In the genomic region with DNA sequence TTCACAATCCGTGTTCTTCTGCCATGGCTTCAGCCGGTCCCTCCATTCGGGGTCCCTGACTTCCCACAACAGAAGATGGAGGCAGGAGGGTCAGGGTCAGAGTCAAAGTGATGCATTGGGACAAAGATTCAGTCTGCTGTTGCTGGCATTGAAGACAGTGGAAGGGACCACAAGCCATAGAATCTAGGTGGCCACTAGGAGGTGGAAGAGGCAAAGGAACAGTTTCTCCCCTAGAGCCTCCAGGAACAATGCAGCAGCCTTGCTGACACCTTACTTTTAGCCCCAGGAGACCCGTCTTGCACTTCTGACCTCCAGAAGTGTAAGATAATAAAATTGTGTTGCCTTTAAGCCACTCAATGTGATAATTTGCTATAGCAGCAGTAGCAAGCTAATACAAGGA, we compare ENCODE assay signal across 9 cellular contexts. TPM values are rescaled to one million over a fixed set of nuclear protein-coding genes. Genes with fewer than 3 reads are reported as not detected.
A peak's percentile ranks its signal among the peaks of the same experiment; 100 is the strongest.
DNase-seq lines count a peak whose midpoint lies in the region; ATAC-seq and TF ChIP-seq lines count a peak whose summit lies in the region.
"Had no signal": no experiment of that assay in that cellular context is flagged by ENCODE, and none has a peak within 500 bp of the region (broad histone marks: within the 10 kb centered on the region; RNA-seq: fewer than 3 reads in every experiment).

No MANE protein-coding gene starts in this region.

- H3K14ac ChIP-seq in trophoblast cell (ENCODE audit: low read length) = no peak overlapping the region

- H3K9me3 Mint-ChIP-seq in WTC11 = peaks cover 24% of the 10 kb centered on the region

- no peak overlapping the region for H2BK120ac ChIP-seq in trophoblast cell (ENCODE audit: insufficient read depth, low read length, poor library complexity)

- no peak overlapping the region for H3K23ac ChIP-seq in trophoblast cell (ENCODE audit: low read length)

- no peak overlapping the region for H4K12ac ChIP-seq in trophoblast cell (ENCODE audit: low read depth, low read length)

- H3K79me2 ChIP-seq in trophoblast cell (ENCODE audit: control insufficient read depth, insufficient read depth, low read length, poor library complexity) = no peaks in the 10 kb centered on the region

- H3K18ac ChIP-seq in trophoblast cell (ENCODE audit: low read length) = no peak overlapping the region

- H3K9me3 ChIP-seq in trophoblast cell (ENCODE audit: insufficient read depth, low read depth, low read length) = no peaks in the 10 kb centered on the region

- peaks cover 5 to 21% of the 10 kb centered on the region in 2 experiments for H3K4me1 ChIP-seq in trophoblast cell (ENCODE audit: control insufficient read depth in 1 of 2, insufficient read depth in 2 of 2, low read length in 2 of 2)

- peak; percentile 80 for ATAC-seq in WTC11
- ATAC-seq in GM18861 (IDR thresholded peaks at IDR 0.05; ENCODE audit: unreplicated experiment) = no peak

- no peaks in the 10 kb centered on the region; the same call in 1 of the 2 replicates for H3K27me3 Mint-ChIP-seq in WTC11 (ENCODE audit: low read depth)

- no peak overlapping the region for H3K4me2 ChIP-seq in trophoblast cell (ENCODE audit: low read length)

- TF ChIP-seq CTCF in WTC11 (IDR thresholded peaks at IDR 0.05) = no peak

- no peak overlapping the region for H3K9ac ChIP-seq in trophoblast cell (ENCODE audit: low read length)

- H3K4me3 ChIP-seq in trophoblast cell (ENCODE audit: low read depth, low read length) = no peak overlapping the region

- H2AFZ ChIP-seq in trophoblast cell (ENCODE audit: insufficient read depth, low read length, poor library complexity) = no peak overlapping the region

- H4K8ac ChIP-seq in trophoblast cell (ENCODE audit: low read depth, low read length) = no peak overlapping the region

- no peak overlapping the region for H4K91ac ChIP-seq in trophoblast cell (ENCODE audit: low read depth, low read length)

- DNase-seq in SKM-1 treated with dmso at 0.1 percent for 144 hours (lab: John Stamatoyannopoulos, UW; ENCODE audit: unreplicated experiment) = peak; percentile 19
- no peak for DNase-seq in SKM-1 (lab: John Stamatoyannopoulos, UW; ENCODE audit: unreplicated experiment)
- DNase-seq in NCI-H1694 (lab: John Stamatoyannopoulos, UW) = peak; percentile 36
- no peak for DNase-seq in WTC11 (ENCODE audit: low spot score)
- DNase-seq in trophoblast cell = peak; percentile 21 to 64
- DNase-seq in NCI-H526 treated with DMSO at 0.1 percent for 48 hours (lab: John Stamatoyannopoulos, UW) = no peak
- DNase-seq in stimulated activated CD4-positive, alpha-beta T cell treated with anti-CD3 and anti-CD28 coated beads, Interleukin-1b, Interleukin-23, amount 100 ng/mL, for 48 hours = no peak

- H3K36me3 ChIP-seq in trophoblast cell (ENCODE audit: control insufficient read depth in 1 of 2, insufficient read depth in 2 of 2, low read length in 2 of 2) = no peaks in the 10 kb centered on the region

- no peak overlapping the region for H2BK12ac ChIP-seq in trophoblast cell (ENCODE audit: low read length)

- CTCF ChIA-PET in WTC11 (lab: Charles Lee) = interaction anchor here (0.8 to 1.2 kb wide), 2 partner anchors 10 to 74 kb away, joined by 4 to 5 read pairs; no protein-coding TSS in a partner anchor

- H3K4ac ChIP-seq in trophoblast cell (ENCODE audit: low read depth, low read length) = no peak overlapping the region

- H3K4me1 Mint-ChIP-seq in WTC11 = peaks cover 12% of the 10 kb centered on the region

- WGBS in trophoblast cell (ENCODE audit: extremely low coverage, insufficient coverage, insufficient read length) = no CpG with 5 or more reads among the region's 4 CpGs

- POLR2A ChIA-PET in WTC11 (lab: Charles Lee) = no interaction called here

- H2AK5ac ChIP-seq in trophoblast cell (ENCODE audit: low read length) = no peak overlapping the region

- H3K79me1 ChIP-seq in trophoblast cell (ENCODE audit: low read length) = peaks cover 4% of the 10 kb centered on the region

- H3K27me3 ChIP-seq in trophoblast cell (ENCODE audit: insufficient read depth, low read length) = no peaks in the 10 kb centered on the region

- H3K4me3 Mint-ChIP-seq in WTC11 = no peak overlapping the region

- H3K27ac Mint-ChIP-seq in WTC11 = no peak overlapping the region

- H3K27ac ChIP-seq in trophoblast cell (ENCODE audit: low read depth, low read length) = no peak overlapping the region
- H3K27ac ChIP-seq: epithelial cell of prostate had no signal

- peaks cover 15% of the 10 kb centered on the region for H3K36me3 Mint-ChIP-seq in WTC11

- no peak overlapping the region for H2BK5ac ChIP-seq in trophoblast cell (ENCODE audit: low read depth, low read length, poor library complexity)

TF ChIP-seq in WTC11, 78 proteins besides CTCF, POLR2A, EP300 and RAD21:
- TF ChIP-seq ELF4 (CRISPR knock-in tag; IDR thresholded peaks at IDR 0.05; ENCODE audit: low read depth) = no peak
- TF ChIP-seq ZNF263 (CRISPR knock-in tag; IDR thresholded peaks at IDR 0.05; ENCODE audit: low read depth) = no peak
- TF ChIP-seq, protein P1, sequence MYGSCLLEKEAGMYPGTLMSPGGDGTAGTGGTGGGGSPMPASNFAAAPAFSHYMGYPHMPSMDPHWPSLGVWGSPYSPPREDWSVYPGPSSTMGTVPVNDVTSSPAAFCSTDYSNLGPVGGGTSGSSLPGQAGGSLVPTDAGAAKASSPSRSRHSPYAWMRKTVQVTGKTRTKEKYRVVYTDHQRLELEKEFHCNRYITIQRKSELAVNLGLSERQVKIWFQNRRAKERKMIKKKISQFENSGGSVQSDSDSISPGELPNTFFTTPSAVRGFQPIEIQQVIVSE (CRISPR knock-in tag; IDR thresholded peaks at IDR 0.05; ENCODE audit: borderline replicate concordance) = no peak
- TF ChIP-seq, protein P2, sequence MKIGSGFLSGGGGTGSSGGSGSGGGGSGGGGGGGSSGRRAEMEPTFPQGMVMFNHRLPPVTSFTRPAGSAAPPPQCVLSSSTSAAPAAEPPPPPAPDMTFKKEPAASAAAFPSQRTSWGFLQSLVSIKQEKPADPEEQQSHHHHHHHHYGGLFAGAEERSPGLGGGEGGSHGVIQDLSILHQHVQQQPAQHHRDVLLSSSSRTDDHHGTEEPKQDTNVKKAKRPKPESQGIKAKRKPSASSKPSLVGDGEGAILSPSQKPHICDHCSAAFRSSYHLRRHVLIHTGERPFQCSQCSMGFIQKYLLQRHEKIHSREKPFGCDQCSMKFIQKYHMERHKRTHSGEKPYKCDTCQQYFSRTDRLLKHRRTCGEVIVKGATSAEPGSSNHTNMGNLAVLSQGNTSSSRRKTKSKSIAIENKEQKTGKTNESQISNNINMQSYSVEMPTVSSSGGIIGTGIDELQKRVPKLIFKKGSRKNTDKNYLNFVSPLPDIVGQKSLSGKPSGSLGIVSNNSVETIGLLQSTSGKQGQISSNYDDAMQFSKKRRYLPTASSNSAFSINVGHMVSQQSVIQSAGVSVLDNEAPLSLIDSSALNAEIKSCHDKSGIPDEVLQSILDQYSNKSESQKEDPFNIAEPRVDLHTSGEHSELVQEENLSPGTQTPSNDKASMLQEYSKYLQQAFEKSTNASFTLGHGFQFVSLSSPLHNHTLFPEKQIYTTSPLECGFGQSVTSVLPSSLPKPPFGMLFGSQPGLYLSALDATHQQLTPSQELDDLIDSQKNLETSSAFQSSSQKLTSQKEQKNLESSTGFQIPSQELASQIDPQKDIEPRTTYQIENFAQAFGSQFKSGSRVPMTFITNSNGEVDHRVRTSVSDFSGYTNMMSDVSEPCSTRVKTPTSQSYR (CRISPR knock-in tag; IDR thresholded peaks at IDR 0.05) = no peak
- no peak for TF ChIP-seq RELA (CRISPR knock-in tag; IDR thresholded peaks at IDR 0.05; ENCODE audit: borderline replicate concordance)
- TF ChIP-seq NFYB (CRISPR knock-in tag; conservative IDR thresholded peaks at IDR 0.05; ENCODE audit: low read depth) = no peak
- TF ChIP-seq JUN (CRISPR knock-in tag; IDR thresholded peaks at IDR 0.05) = no peak
- TF ChIP-seq, protein P3, sequence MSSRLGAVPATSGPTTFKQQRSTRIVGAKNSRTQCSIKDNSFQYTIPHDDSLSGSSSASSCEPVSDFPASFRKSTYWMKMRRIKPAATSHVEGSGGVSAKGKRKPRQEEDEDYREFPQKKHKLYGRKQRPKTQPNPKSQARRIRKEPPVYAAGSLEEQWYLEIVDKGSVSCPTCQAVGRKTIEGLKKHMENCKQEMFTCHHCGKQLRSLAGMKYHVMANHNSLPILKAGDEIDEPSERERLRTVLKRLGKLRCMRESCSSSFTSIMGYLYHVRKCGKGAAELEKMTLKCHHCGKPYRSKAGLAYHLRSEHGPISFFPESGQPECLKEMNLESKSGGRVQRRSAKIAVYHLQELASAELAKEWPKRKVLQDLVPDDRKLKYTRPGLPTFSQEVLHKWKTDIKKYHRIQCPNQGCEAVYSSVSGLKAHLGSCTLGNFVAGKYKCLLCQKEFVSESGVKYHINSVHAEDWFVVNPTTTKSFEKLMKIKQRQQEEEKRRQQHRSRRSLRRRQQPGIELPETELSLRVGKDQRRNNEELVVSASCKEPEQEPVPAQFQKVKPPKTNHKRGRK (CRISPR knock-in tag; IDR thresholded peaks at IDR 0.05; ENCODE audit: borderline replicate concordance) = no peak
- no peak for TF ChIP-seq SMAD3 (CRISPR knock-in tag; IDR thresholded peaks at IDR 0.05; ENCODE audit: borderline replicate concordance)
- TF ChIP-seq, protein P4, sequence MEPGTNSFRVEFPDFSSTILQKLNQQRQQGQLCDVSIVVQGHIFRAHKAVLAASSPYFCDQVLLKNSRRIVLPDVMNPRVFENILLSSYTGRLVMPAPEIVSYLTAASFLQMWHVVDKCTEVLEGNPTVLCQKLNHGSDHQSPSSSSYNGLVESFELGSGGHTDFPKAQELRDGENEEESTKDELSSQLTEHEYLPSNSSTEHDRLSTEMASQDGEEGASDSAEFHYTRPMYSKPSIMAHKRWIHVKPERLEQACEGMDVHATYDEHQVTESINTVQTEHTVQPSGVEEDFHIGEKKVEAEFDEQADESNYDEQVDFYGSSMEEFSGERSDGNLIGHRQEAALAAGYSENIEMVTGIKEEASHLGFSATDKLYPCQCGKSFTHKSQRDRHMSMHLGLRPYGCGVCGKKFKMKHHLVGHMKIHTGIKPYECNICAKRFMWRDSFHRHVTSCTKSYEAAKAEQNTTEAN (CRISPR knock-in tag; IDR thresholded peaks at IDR 0.05) = no peak
TF ChIP-seq in WTC11: peak in this region for 0.

RNA-seq across cellular contexts. Expression of a gene that starts 55.9 kb away (rescaled TPM):
- total RNA-seq in WTC11 (2021) = 16.6 to 26.4 TPM (median 24.1 TPM) in 3 replicates
- polyA plus RNA-seq in trophoblast cell (2013) = 26.3 and 27.8 TPM in 2 replicates

RNA-seq across cellular contexts. Expression of a gene that starts 56.6 kb away (rescaled TPM):
- total RNA-seq in WTC11 (2021) = 355 to 410 TPM (median 407 TPM) in 3 replicates
- 205 and 216 TPM in 2 replicates for polyA plus RNA-seq in trophoblast cell (2013)

Comparison
In these comparisons a context has a peak if more than half of its experiments do, and no peak if none do; other contexts are left out.
1. DNase-seq: peak in SKM-1 treated with dmso at 0.1 percent for 144 hours (single experiment), NCI-H1694 (single experiment) and trophoblast cell (2 of 2); none in SKM-1 (single experiment), WTC11 (single experiment), NCI-H526 treated with DMSO at 0.1 percent for 48 hours (single experiment) and stimulated activated CD4-positive, alpha-beta T cell treated with anti-CD3 and anti-CD28 coated beads, Interleukin-1b, Interleukin-23, amount 100 ng/mL, for 48 hours (single experiment).